10 cellular contexts compared by ENCODE assay signal in the genomic region with DNA sequence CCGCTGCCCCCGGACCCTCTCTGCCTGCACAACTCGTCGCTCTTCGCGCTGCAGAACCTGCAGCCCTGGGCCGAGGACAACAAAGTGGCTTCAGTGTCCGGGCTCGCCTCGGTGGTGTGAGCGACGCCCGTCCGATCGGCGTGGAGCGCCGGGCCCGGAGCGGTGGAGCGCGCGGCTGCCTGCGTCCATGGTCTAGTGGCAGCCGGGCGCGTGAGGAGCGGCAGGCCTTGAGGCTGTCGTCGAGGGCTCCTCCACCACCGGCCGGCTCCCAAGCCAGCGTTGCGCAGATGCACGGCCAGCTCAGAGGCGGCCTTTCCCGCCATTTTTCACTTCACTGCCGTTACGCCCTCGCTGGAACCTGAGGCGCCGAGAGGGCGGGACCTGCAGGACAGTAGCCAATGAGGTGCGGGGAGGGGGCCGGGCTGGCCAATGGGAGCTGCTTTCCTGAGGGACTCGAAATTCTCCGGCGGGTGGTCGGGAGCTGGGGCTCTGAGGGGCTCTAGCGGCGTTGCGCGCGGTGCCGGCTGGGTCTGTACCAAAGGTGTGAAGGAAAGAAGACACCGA. TPM values are rescaled to one million over a fixed set of nuclear protein-coding genes. Genes with fewer than 3 reads are reported as not detected.
A peak's percentile ranks its signal among the peaks of the same experiment; 100 is the strongest.
DNase-seq lines count a peak whose midpoint lies in the region; ATAC-seq lines count a peak whose summit lies in the region.
"Had no signal": no experiment of that assay in that cellular context is flagged by ENCODE, and none has a peak within 500 bp of the region (broad histone marks: within the 10 kb centered on the region; RNA-seq: fewer than 3 reads in every experiment).

No MANE protein-coding gene starts in this region.

- peak; percentile 92 for DNase-seq in AG20443 (ENCODE audit: low spot score)
- DNase-seq in activated CD8-positive, alpha-beta memory T cell treated with anti-CD3 and anti-CD28 coated beads, Interleukin-2, amount 50 U/mL, for 24 hours (ENCODE audit: extremely low read depth), result peak; percentile 43
- peak; percentile 55 to 80 (median 71) for DNase-seq in naive thymus-derived CD4-positive, alpha-beta T cell
- DNase-seq in stimulated activated naive CD4-positive, alpha-beta T cell treated with Interleukin-2 at 50 U/mL for 16 hours (lab: John Stamatoyannopoulos, UW), result peak; percentile 75
- DNase-seq in LoVo (ENCODE audit: low spot score), result no peak
- no peak for DNase-seq in NCI-H69 (lab: John Stamatoyannopoulos, UW)
- DNase-seq: DND-41 had no signal

- H3K27me3 ChIP-seq in esophagus (ENCODE audit: control insufficient read depth in 1 of 2, insufficient read depth in 2 of 2, low read length in 2 of 2), result peaks cover 4 to 34% of the 10 kb centered on the region in 2 donors
- peaks cover 12 to 42% of the 10 kb centered on the region in 2 donors for H3K27me3 ChIP-seq in naive thymus-derived CD4-positive, alpha-beta T cell (ENCODE audit: control insufficient read depth in 2 of 2, insufficient read depth in 2 of 2, low read length in 2 of 2)

- CTCF ChIA-PET in naive thymus-derived CD4-positive, alpha-beta T cell (lab: Charles Lee), result interaction anchor here (0.6 kb wide), 1 partner anchor 77 kb away, joined by 3 read pairs; no protein-coding TSS in a partner anchor

- no peaks in the 10 kb centered on the region for H3K36me3 ChIP-seq in esophagus (ENCODE audit: control insufficient read depth in 2 of 2, insufficient read depth in 2 of 2, low read length in 1 of 2)
- H3K36me3 ChIP-seq in naive thymus-derived CD4-positive, alpha-beta T cell (ENCODE audit: control insufficient read depth in 2 of 3, insufficient read depth in 3 of 3, low read length in 3 of 3), result no peaks in the 10 kb centered on the region

- peaks cover 69 to 83% (median 79%) of the 10 kb centered on the region in 5 donors for H3K27me3 Mint-ChIP-seq in naive thymus-derived CD4-positive, alpha-beta T cell

- H3K27ac Mint-ChIP-seq in naive thymus-derived CD4-positive, alpha-beta T cell, result peak overlapping the region in 1 of 9 donors; percentile 72

- H3K4me3 Mint-ChIP-seq in naive thymus-derived CD4-positive, alpha-beta T cell, result peak overlapping the region; percentile 66 to 87 (median 80)

- ATAC-seq in HG02678 (IDR thresholded peaks at IDR 0.05; ENCODE audit: unreplicated experiment), result peak; percentile 70
- ATAC-seq in naive thymus-derived CD4-positive, alpha-beta T cell, result peak; percentile 85

- 8 to 12% methylated on average over 54 to 56 of the region's 56 CpGs for WGBS in esophagus, 2 donors

- H3K4me1 Mint-ChIP-seq in naive thymus-derived CD4-positive, alpha-beta T cell, result peaks cover 9 to 25% (median 20%) of the 10 kb centered on the region in 7 donors

- H3K9me3 Mint-ChIP-seq in naive thymus-derived CD4-positive, alpha-beta T cell, result peaks cover 0 to 6% (median 0%) of the 10 kb centered on the region in 11 donors

- peaks cover 0 to 8% of the 10 kb centered on the region in 2 donors for H3K9me3 ChIP-seq in esophagus (ENCODE audit: control insufficient read depth in 2 of 2, insufficient read depth in 1 of 2, low read depth in 1 of 2, low read length in 1 of 2)
- no peaks in the 10 kb centered on the region for H3K9me3 ChIP-seq in naive thymus-derived CD4-positive, alpha-beta T cell (ENCODE audit: control insufficient read depth in 2 of 3, low read length in 3 of 3)

- no peak overlapping the region for H3K27ac ChIP-seq in esophagus (ENCODE audit: low read depth in 2 of 2, low read length in 1 of 2)
- H3K27ac ChIP-seq in naive thymus-derived CD4-positive, alpha-beta T cell (ENCODE audit: low read depth, low read length), result no peak overlapping the region
- H3K27ac ChIP-seq: VCaP had no signal

- H3K4me1 ChIP-seq in esophagus (ENCODE audit: control insufficient read depth in 2 of 2, insufficient read depth in 2 of 2, low read length in 1 of 2), result peaks cover 18 to 20% of the 10 kb centered on the region in 2 donors
- H3K4me1 ChIP-seq in naive thymus-derived CD4-positive, alpha-beta T cell (ENCODE audit: control insufficient read depth in 2 of 2, insufficient read depth in 2 of 2, low read length in 2 of 2), result peaks cover 10 to 32% of the 10 kb centered on the region in 2 donors

- peaks cover 0 to 13% (median 4%) of the 10 kb centered on the region in 5 donors for H3K36me3 Mint-ChIP-seq in naive thymus-derived CD4-positive, alpha-beta T cell

- intact Hi-C loops in naive thymus-derived CD4-positive, alpha-beta T cell (cut with micrococcal nuclease), result loop anchor here (1.0 kb wide), 2 partner anchors 9 to 13 kb away; partner anchors contain the start of genes AUP1 (in 2 of the 2), HTRA2 (in 2 of the 2) and PCGF1 (in 1 of the 2)

- H3K4me3 ChIP-seq in esophagus (ENCODE audit: low read depth in 1 of 2, low read length in 2 of 2), result peak overlapping the region; percentile 20 to 24
- peak overlapping the region; percentile 28 for H3K4me3 ChIP-seq in naive thymus-derived CD4-positive, alpha-beta T cell (ENCODE audit: low read length)

- POLR2A ChIA-PET in naive thymus-derived CD4-positive, alpha-beta T cell (lab: Charles Lee), result interaction anchor here (1.0 to 1.1 kb wide), 2 partner anchors 15 to 23 kb away, joined by 3 read pairs; no protein-coding TSS in a partner anchor

RNA-seq across cellular contexts. Expression of gene TLX2, which starts 1.9 kb away (rescaled TPM):
- polyA plus RNA-seq in esophagus, result under 1 TPM in 1 of 2 donors, not detected in 1; 0.01 TPM
- total RNA-seq in naive thymus-derived CD4-positive, alpha-beta T cell, result under 1 TPM in 2 of 5 experiments, not detected in 3; 0.34 to 0.66 TPM
- polyA plus RNA-seq in naive thymus-derived CD4-positive, alpha-beta T cell, result not detected

RNA-seq across cellular contexts. Expression of gene PCGF1, which starts 8.7 kb away (rescaled TPM):
- 10 to 100 TPM; 16.1 to 18.2 TPM for polyA plus RNA-seq in esophagus
- total RNA-seq in naive thymus-derived CD4-positive, alpha-beta T cell, result 10 to 100 TPM; 25.7 to 37.0 (median 31.2) TPM
- polyA plus RNA-seq in naive thymus-derived CD4-positive, alpha-beta T cell, result 10 to 100 TPM in 1 of 2 donors, 1 to 10 TPM in 1; 9.0 to 25.0 TPM

RNA-seq across cellular contexts. Expression of gene DQX1, which starts 9.9 kb away (rescaled TPM):
- polyA plus RNA-seq in esophagus, result 1 to 10 TPM; 3.4 to 7.3 TPM
- total RNA-seq in naive thymus-derived CD4-positive, alpha-beta T cell, result under 1 TPM; 0.13 to 0.95 (median 0.59) TPM
- polyA plus RNA-seq in naive thymus-derived CD4-positive, alpha-beta T cell, result not detected

RNA-seq across cellular contexts. Expression of gene AUP1, which starts 13.4 kb away (rescaled TPM):
- 100 to 1,000 TPM; 116 to 186 TPM for polyA plus RNA-seq in esophagus
- total RNA-seq in naive thymus-derived CD4-positive, alpha-beta T cell, result 100 to 1,000 TPM; 121 to 160 (median 144) TPM
- 10 to 100 TPM; 69.7 to 73.6 TPM for polyA plus RNA-seq in naive thymus-derived CD4-positive, alpha-beta T cell

RNA-seq across cellular contexts. Expression of gene HTRA2, which starts 13.6 kb away (rescaled TPM):
- 10 to 100 TPM; 15.8 to 21.0 TPM for polyA plus RNA-seq in esophagus
- total RNA-seq in naive thymus-derived CD4-positive, alpha-beta T cell, result 10 to 100 TPM; 16.9 to 46.2 (median 37.7) TPM
- 10 to 100 TPM; 22.4 to 22.6 TPM for polyA plus RNA-seq in naive thymus-derived CD4-positive, alpha-beta T cell

Comparison
In these comparisons a context has a peak if more than half of its experiments do, and no peak if none do; other contexts are left out.
1. DNase-seq: peak in AG20443 (single experiment), activated CD8-positive, alpha-beta memory T cell treated with anti-CD3 and anti-CD28 coated beads, Interleukin-2, amount 50 U/mL, for 24 hours (single experiment), naive thymus-derived CD4-positive, alpha-beta T cell (9 of 9) and stimulated activated naive CD4-positive, alpha-beta T cell treated with Interleukin-2 at 50 U/mL for 16 hours (single experiment); none in LoVo (single experiment) and NCI-H69 (single experiment).
2. RNA of gene DQX1, which starts 9.9 kb away (polyA plus RNA-seq): 3.4 to 7.3 TPM in esophagus; not detected in naive thymus-derived CD4-positive, alpha-beta T cell; every median in the first group is over 4 times any median in the second.